In the genomic region with DNA sequence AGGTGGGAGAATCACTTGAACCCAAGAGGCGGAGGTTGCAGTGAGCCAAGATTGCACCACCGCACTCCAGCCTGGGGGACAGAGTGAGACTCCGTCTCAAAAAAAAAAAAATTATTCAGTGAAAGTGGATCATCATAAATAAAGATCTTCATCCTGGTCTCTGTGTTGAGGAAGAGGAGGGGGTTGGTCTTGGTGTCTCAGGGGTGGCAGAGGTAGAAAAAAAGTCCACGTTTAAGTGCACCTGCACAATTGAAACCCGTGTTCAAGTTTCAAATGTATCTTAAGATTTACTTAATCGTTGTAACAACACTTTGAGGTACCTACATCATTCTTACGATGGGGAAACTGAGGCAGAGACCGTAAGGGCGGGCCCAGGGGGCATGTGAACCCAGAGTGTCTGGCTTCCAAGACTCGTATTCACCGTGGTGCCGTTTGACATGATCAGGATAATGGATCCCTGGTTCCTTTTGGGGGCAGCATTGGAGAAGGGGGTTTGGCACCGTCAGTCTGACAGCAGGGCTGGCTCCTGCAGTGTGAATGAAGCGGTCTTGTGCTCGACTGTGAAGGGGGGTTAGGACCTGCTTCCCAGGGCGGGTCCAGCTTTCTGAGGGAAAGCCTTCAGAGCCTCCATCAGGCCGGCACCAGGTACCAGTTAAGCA, we compare ENCODE assay signal across 8 cellular contexts. TPM values are rescaled to one million over a fixed set of nuclear protein-coding genes. Genes with fewer than 3 reads are reported as not detected.
DNase-seq lines count a peak whose midpoint lies in the region; ATAC-seq, FAIRE-seq and TF ChIP-seq lines count a peak whose summit lies in the region.

No MANE protein-coding gene starts in this region.

- TF ChIP-seq CTCF in MM.1S (IDR thresholded peaks at IDR 0.05; ENCODE audit: low read length), result no peak
- TF ChIP-seq CTCF in K562 (IDR thresholded peaks at IDR 0.05 in 2 of 3, conservative IDR thresholded peaks at IDR 0.05 in 1 of 3; ENCODE audit: insufficient read depth in 2 of 3, low read depth in 1 of 3, low read length in 3 of 3), result no peak

- CTCF ChIA-PET in K562 (lab: Yijun Ruan, JAX; ENCODE audit: low intra/inter-chr PET ratio), result interaction anchor here (0.7 to 1.4 kb wide), 3 partner anchors 41 to 45 kb away, joined by 5 to 8 read pairs (median 6); no protein-coding TSS in a partner anchor

- H3K79me1 ChIP-seq in mesendoderm (ENCODE audit: low read length), result peaks cover 3% of the 10 kb centered on the region

- peaks cover 35% of the 10 kb centered on the region for H3F3A ChIP-seq in MM.1S (ENCODE audit: insufficient read depth, low read length)

- in situ Hi-C loops in K562 (cut with MboI), result loop anchor here (5.0 kb wide), 1 partner anchor 155 kb away; no protein-coding TSS in a partner anchor

- FAIRE-seq in K562 (lab: Jason Lieb, UNC), result no peak

- H3K56ac ChIP-seq in mesendoderm (ENCODE audit: low read length), result peak overlapping the region; percentile 96

- ATAC-seq in K562, result peak; percentile 10
- no peak for ATAC-seq in GM21723 (IDR thresholded peaks at IDR 0.05; ENCODE audit: unreplicated experiment)

- H3K4me2 ChIP-seq in MM.1S (ENCODE audit: low read depth, low read length) (peak overlapping the region; percentile 97), K562 (ENCODE audit: insufficient read depth, low read length) (peak overlapping the region; percentile 86), mesendoderm (ENCODE audit: low read length) (peak overlapping the region; percentile 76)

- peak overlapping the region; percentile 42 for H3K18ac ChIP-seq in mesendoderm (ENCODE audit: low read length)

- H3K4ac ChIP-seq in mesendoderm (ENCODE audit: low read depth, low read length), result peak overlapping the region; percentile 84

- peak overlapping the region; percentile 40; the same call in 1 of the 2 replicates for H2AFZ ChIP-seq in MM.1S (ENCODE audit: low read length)
- H2AFZ ChIP-seq in K562 (ENCODE audit: low read depth, low read length), result peak overlapping the region; percentile 83

- no peaks in the 10 kb centered on the region for H3K9me3 ChIP-seq in MM.1S (replicated peaks; ENCODE audit: insufficient read depth, low read length)
- no peaks in the 10 kb centered on the region for H3K9me3 ChIP-seq in K562 (replicated peaks; ENCODE audit: control insufficient read depth, insufficient read depth, low read depth, low read length)

- DNase-seq in SHP77 (lab: John Stamatoyannopoulos, UW) (peak; percentile 68 to 80), SHP77 treated with DMSO at 0.1 percent for 48 hours (lab: John Stamatoyannopoulos, UW) (no peak), MM.1S (peak; percentile 60), K562 (ENCODE audit: extremely low read depth in 1 of 4, low spot score in 3 of 4) (peak in 1 of 4 experiments; percentile 5), mesendoderm (no peak), MV-4-11 (lab: John Stamatoyannopoulos, UW) (no peak), cerebellar cortex (ENCODE audit: low spot score) (no peak)

- H3K9ac ChIP-seq in MM.1S (ENCODE audit: low read length), result peak overlapping the region; percentile 70
- peak overlapping the region; percentile 90 to 95 for H3K9ac ChIP-seq in K562 (ENCODE audit: insufficient read depth in 1 of 2, low read depth in 2 of 2, low read length in 2 of 2)
- H3K9ac ChIP-seq in mesendoderm (ENCODE audit: low read length), result peak overlapping the region; percentile 91

- H3K27ac ChIP-seq in MM.1S (ENCODE audit: low read length), result peak overlapping the region; percentile 91
- peak overlapping the region; percentile 96 for H3K27ac ChIP-seq in K562 (ENCODE audit: extremely low read depth, low read depth, low read length)
- H3K27ac ChIP-seq in mesendoderm (ENCODE audit: low read depth, low read length), result peak overlapping the region; percentile 94

- POLR2A ChIA-PET in K562 (lab: Yijun Ruan, JAX), result interaction anchor here (0.6 to 3.5 kb wide), 10 partner anchors 11 to 371 kb away, joined by 3 to 107 read pairs (median 5); a partner anchor contains a TSS

- H3K4me1 ChIP-seq in MM.1S (ENCODE audit: low read length), result peaks cover 38% of the 10 kb centered on the region
- peaks cover 10 to 49% of the 10 kb centered on the region in 2 experiments; a peak in 4 of 5 replicates for H3K4me1 ChIP-seq in K562 (replicated peaks in 1 of 2; ENCODE audit: control insufficient read depth in 2 of 2, insufficient read depth in 2 of 2, low read length in 2 of 2)
- H3K4me1 ChIP-seq in mesendoderm (ENCODE audit: control insufficient read depth, low read depth, low read length), result peaks cover 11% of the 10 kb centered on the region

- BruUV-seq in K562 (replicated peaks; lab: Mats Ljungman, UMichigan), result TSS peak; percentile 84

- H4K5ac ChIP-seq in mesendoderm (ENCODE audit: low read length), result no peak overlapping the region

- intact Hi-C loops in K562 (cut with micrococcal nuclease), result loop anchor here (2.0 kb wide), 1 partner anchor 19 kb away; no protein-coding TSS in a partner anchor

- H3K4me3 ChIP-seq in MM.1S (ENCODE audit: low read length) (peak overlapping the region; percentile 66), K562 (peak overlapping the region; percentile 84; the same call in 1 of the 2 replicates), mesendoderm (ENCODE audit: low read length) (peak overlapping the region; percentile 42)

- H3K9me2 ChIP-seq in MM.1S (replicated peaks; ENCODE audit: insufficient read depth, low read length), result no peaks in the 10 kb centered on the region

- H3K9me1 ChIP-seq in K562 (ENCODE audit: control insufficient read depth, insufficient read depth, low read length), result no peaks in the 10 kb centered on the region

- no peaks in the 10 kb centered on the region for H3K27me3 ChIP-seq in MM.1S (replicated peaks; ENCODE audit: insufficient read depth, low read length)
- H3K27me3 ChIP-seq in K562 (ENCODE audit: control insufficient read depth in 2 of 2, insufficient read depth in 2 of 2, low read length in 2 of 2), result no peaks in the 10 kb centered on the region
- no peaks in the 10 kb centered on the region for H3K27me3 ChIP-seq in mesendoderm (ENCODE audit: insufficient read depth, low read length, poor library complexity)

- no peak for TF ChIP-seq RAD21 in K562 (CRISPR knock-in tag; conservative IDR thresholded peaks at IDR 0.05 in 1 of 2, IDR thresholded peaks at IDR 0.05 in 1 of 2)

- H4K20me1 ChIP-seq in MM.1S (ENCODE audit: insufficient read depth, low read length) (no peaks in the 10 kb centered on the region), K562 (replicated peaks; ENCODE audit: control insufficient read depth, insufficient read depth, low read length) (no peaks in the 10 kb centered on the region)

- H4K8ac ChIP-seq in mesendoderm (ENCODE audit: low read depth, low read length), result no peak overlapping the region

- TF ChIP-seq EP300 in K562 (IDR thresholded peaks at IDR 0.05; ENCODE audit: low read length), result no peak

- TF ChIP-seq POLR2A in K562 (conservative IDR thresholded peaks at IDR 0.05), result peak; percentile 54; the same call in 1 of the 2 replicates

- H2BK15ac ChIP-seq in mesendoderm (replicated peaks; ENCODE audit: low read depth), result no peak overlapping the region

- peak overlapping the region; percentile 92 for H3K23ac ChIP-seq in mesendoderm (ENCODE audit: low read length)

- H3K36me3 ChIP-seq in MM.1S (replicated peaks; ENCODE audit: insufficient read depth, low read length) (no peaks in the 10 kb centered on the region; the same call in 1 of the 2 replicates), K562 (ENCODE audit: control insufficient read depth, insufficient read depth, low read length) (peaks cover 40% of the 10 kb centered on the region; the same call in 2 of the 3 replicates), mesendoderm (ENCODE audit: control insufficient read depth, insufficient read depth, low read length) (no peaks in the 10 kb centered on the region)

- peak overlapping the region; percentile 59 for H2AK5ac ChIP-seq in mesendoderm (ENCODE audit: low read length)

- peak overlapping the region; percentile 88 for H2BK120ac ChIP-seq in mesendoderm (ENCODE audit: low read depth, low read length)

- WGBS in K562 (ENCODE audit: insufficient coverage, low coverage, missing lambda C conversion rate), result 21% methylated on average over 17 of the region's 17 CpGs
- WGBS in mesendoderm (ENCODE audit: extremely low coverage, insufficient coverage, low lambda C conversion rate), result no CpG with 5 or more reads among the region's 17 CpGs

- peaks cover 6% of the 10 kb centered on the region; the same call in 1 of the 2 replicates for H3K79me2 ChIP-seq in MM.1S (ENCODE audit: low read length)
- H3K79me2 ChIP-seq in K562 (ENCODE audit: control insufficient read depth, insufficient read depth, low read length), result peaks cover 19% of the 10 kb centered on the region
- no peaks in the 10 kb centered on the region for H3K79me2 ChIP-seq in mesendoderm (ENCODE audit: control insufficient read depth, insufficient read depth, low read length)

- peak overlapping the region; percentile 98 for H2BK5ac ChIP-seq in mesendoderm (ENCODE audit: low read length)

RNA-seq across cellular contexts. Expression of a gene that starts 32.9 kb away (rescaled TPM):
- 71.5 and 250 TPM in 2 replicates for total RNA-seq in K562 (2011; cell fraction: chromatin; rRNA removed; ENCODE audit: low replicate concordance)
- 362 and 403 TPM in 2 replicates for total RNA-seq in K562 (2011; cell fraction: nucleolus; rRNA removed)
- total RNA-seq in K562 (2011; cell fraction: nucleoplasm; rRNA removed), result 143 and 176 TPM in 2 replicates
- total RNA-seq in K562 (2014; rRNA removed), result 358 and 410 TPM in 2 replicates
- 40.1 and 40.5 TPM in 2 replicates for total RNA-seq in K562 (2014; rRNA removed; fragmentation: Illumina TruSeq; extraction: Trizol)
- 65.0 and 66.8 TPM in 2 replicates for total RNA-seq in K562 (2015; rRNA removed; fragmentation: Illumina TruSeq; extraction: Trizol)
- total RNA-seq in K562 (2021), result 160 and 167 TPM in 2 replicates
- 75.8 and 119 TPM in 2 replicates for polyA plus RNA-seq in K562 (2011; rRNA removed)
- polyA plus RNA-seq in K562 (2011; cell fraction: cytosol; rRNA removed), result 230 and 856 TPM in 2 replicates
- polyA plus RNA-seq in K562 (2011; cell fraction: nucleus; rRNA removed), result 232 and 726 TPM in 2 replicates
- polyA plus RNA-seq in K562 (2012), result 82.5 and 140 TPM in 2 replicates
- 20.8 and 50.8 TPM in 2 replicates for polyA plus RNA-seq in K562 (2014; fragmentation: Illumina TruSeq; extraction: Trizol)
- 1 to 10 TPM; 1.4 to 4.4 TPM for polyA plus RNA-seq in K562 (2014; fragmentation: Nextera tagmentation; extraction: Ambion mirVana)
- polyA plus RNA-seq in K562 (2014; rRNA removed), result 298 and 319 TPM in 2 replicates
- polyA minus RNA-seq in K562 (2011; rRNA and poly(A)+ RNA removed), result 14.9 and 32.5 TPM in 2 replicates
- 90.2 and 138 TPM in 2 replicates for polyA minus RNA-seq in K562 (2011; cell fraction: cytosol; rRNA and poly(A)+ RNA removed)
- polyA minus RNA-seq in K562 (2011; cell fraction: nucleus; rRNA and poly(A)+ RNA removed), result 183 and 246 TPM in 2 replicates
- 298 TPM for polyA plus RNA-seq in mesendoderm (2013, experiment 1 of 2)
- polyA plus RNA-seq in mesendoderm (2013, experiment 2 of 2), result 282 TPM

RNA-seq across cellular contexts. Expression of a gene that starts 57.9 kb away (rescaled TPM):
- 232 and 437 TPM in 2 replicates for total RNA-seq in K562 (2011; cell fraction: chromatin; rRNA removed; ENCODE audit: low replicate concordance)
- total RNA-seq in K562 (2011; cell fraction: nucleolus; rRNA removed), result 349 and 425 TPM in 2 replicates
- 318 and 321 TPM in 2 replicates for total RNA-seq in K562 (2011; cell fraction: nucleoplasm; rRNA removed)
- total RNA-seq in K562 (2014; rRNA removed), result 42.0 and 64.1 TPM in 2 replicates
- 61.7 and 62.1 TPM in 2 replicates for total RNA-seq in K562 (2014; rRNA removed; fragmentation: Illumina TruSeq; extraction: Trizol)
- 74.5 and 74.8 TPM in 2 replicates for total RNA-seq in K562 (2015; rRNA removed; fragmentation: Illumina TruSeq; extraction: Trizol)
- total RNA-seq in K562 (2021), result 136 and 146 TPM in 2 replicates
- 112 and 125 TPM in 2 replicates for polyA plus RNA-seq in K562 (2011; rRNA removed)
- polyA plus RNA-seq in K562 (2011; cell fraction: cytosol; rRNA removed), result 90.7 and 156 TPM in 2 replicates
- 116 and 132 TPM in 2 replicates for polyA plus RNA-seq in K562 (2011; cell fraction: nucleus; rRNA removed)
- polyA plus RNA-seq in K562 (2012), result 109 and 181 TPM in 2 replicates
- polyA plus RNA-seq in K562 (2014; fragmentation: Illumina TruSeq; extraction: Trizol), result 98.4 and 102 TPM in 2 replicates
- polyA plus RNA-seq in K562 (2014; fragmentation: Nextera tagmentation; extraction: Ambion mirVana), result 10 to 100 TPM in 1 of 2 experiments, 1 to 10 TPM in 1; 7.7 to 17.9 TPM
- 99.6 and 111 TPM in 2 replicates for polyA plus RNA-seq in K562 (2014; rRNA removed)
- 83.1 and 88.4 TPM in 2 replicates for polyA minus RNA-seq in K562 (2011; rRNA and poly(A)+ RNA removed)
- polyA minus RNA-seq in K562 (2011; cell fraction: cytosol; rRNA and poly(A)+ RNA removed), result 81.1 and 84.3 TPM in 2 replicates
- polyA minus RNA-seq in K562 (2011; cell fraction: nucleus; rRNA and poly(A)+ RNA removed), result 65.8 and 88.5 TPM in 2 replicates
- polyA plus RNA-seq in mesendoderm (2013, experiment 1 of 2), result 135 TPM
- 133 TPM for polyA plus RNA-seq in mesendoderm (2013, experiment 2 of 2)

Comparison
In these comparisons a context has a peak if more than half of its experiments do, and no peak if none do; other contexts are left out.
1. DNase-seq: peak in SHP77 (2 of 2) and MM.1S (single experiment); none in SHP77 treated with DMSO at 0.1 percent for 48 hours (single experiment), mesendoderm (single experiment), MV-4-11 (single experiment) and cerebellar cortex (single experiment).
2. Peak in every context shown above with its lines, with median percentiles within 50 percentile points of each other: H3K27ac ChIP-seq, H3K4me2 ChIP-seq, H3K4me3 ChIP-seq and H3K9ac ChIP-seq.